Comparison of ENCODE assay signal across 28 cellular contexts in genomic region chr10:29317423-29318021, GRCh38. TPM values are rescaled to one million over a fixed set of nuclear protein-coding genes. Genes with fewer than 3 reads are reported as not detected.
DNase-seq lines count a peak whose midpoint lies in the region; ATAC-seq, FAIRE-seq and TF ChIP-seq lines count a peak whose summit lies in the region.
"Had no signal": no experiment of that assay in that cellular context is flagged by ENCODE, and none has a peak within 500 bp of the region (broad histone marks: within the 10 kb centered on the region; RNA-seq: fewer than 3 reads in every experiment).

No MANE protein-coding gene starts in this region.

- H3K27ac ChIP-seq in C4-2B = peak overlapping the region; percentile 43; the same call in 1 of the 2 replicates
- H3K27ac ChIP-seq in IMR-90 (ENCODE audit: insufficient read depth, low read length) = no peak overlapping the region
- no peak overlapping the region for H3K27ac ChIP-seq in GM12878 (ENCODE audit: control insufficient read depth, insufficient read depth)
- H3K27ac ChIP-seq in prostate gland = no peak overlapping the region
- H3K27ac ChIP-seq: gastrocnemius medialis, thoracic aorta had no signal

- RAD21 ChIA-PET in GM12878 (lab: Charles Lee; ENCODE audit: unreplicated experiment) = no interaction called here

- no peak for FAIRE-seq in GM12878 (lab: Jason Lieb, UNC)

- in situ Hi-C loops in IMR-90 (cut with MboI; ENCODE audit: low sequenced_read_pairs) (no loop called here), GM12878 (cut with MboI) (no loop called here)

- no peak overlapping the region for H3K56ac ChIP-seq in IMR-90 (ENCODE audit: extremely low read depth, insufficient read depth, low read length)

- TF ChIP-seq CTCF in C4-2B (conservative IDR thresholded peaks at IDR 0.05) = no peak
- no peak for TF ChIP-seq CTCF in IMR-90 (conservative IDR thresholded peaks at IDR 0.05; ENCODE audit: low read depth, low read length)
- TF ChIP-seq CTCF in GM12878 (IDR thresholded peaks at IDR 0.05 in 2 of 3, conservative IDR thresholded peaks at IDR 0.05 in 1 of 3; ENCODE audit: control insufficient read depth in 2 of 3, extremely low read depth in 1 of 3, insufficient read depth in 1 of 3, low read depth in 3 of 3, low read length in 3 of 3) = no peak
- no peak for TF ChIP-seq CTCF in mesothelial cell of epicardium (IDR thresholded peaks at IDR 0.05; ENCODE audit: unreplicated experiment)
- no peak for TF ChIP-seq CTCF in prostate gland (IDR thresholded peaks at IDR 0.05)

- no peaks in the 10 kb centered on the region for H3K9me3 ChIP-seq in IMR-90 (ENCODE audit: control insufficient read depth, insufficient read depth, low read length)
- H3K9me3 ChIP-seq in GM12878 (replicated peaks; ENCODE audit: control insufficient read depth, insufficient read depth, low read length) = no peaks in the 10 kb centered on the region; the same call in 2 of the 3 replicates
- no peaks in the 10 kb centered on the region for H3K9me3 ChIP-seq in prostate gland
- H3K9me3 ChIP-seq: gastrocnemius medialis, ovary, thoracic aorta had no signal

- H2AFZ ChIP-seq in IMR-90 (replicated peaks; ENCODE audit: low read length, poor library complexity) = no peak overlapping the region
- no peak overlapping the region for H2AFZ ChIP-seq in GM12878 (ENCODE audit: control insufficient read depth, low read depth, low read length)

- no peak overlapping the region for H3K9ac ChIP-seq in IMR-90 (ENCODE audit: low read depth, low read length)
- no peak overlapping the region for H3K9ac ChIP-seq in GM12878 (ENCODE audit: control insufficient read depth, insufficient read depth, low read length)

- no peak overlapping the region for H3K4ac ChIP-seq in IMR-90 (ENCODE audit: low read depth, low read length)

- POLR2A ChIA-PET in IMR-90 (lab: Charles Lee; ENCODE audit: unreplicated experiment) = no interaction called here
- POLR2A ChIA-PET in GM12878 (lab: Charles Lee) = no interaction called here

- peaks cover 22% of the 10 kb centered on the region for H3K27me3 ChIP-seq in IMR-90 (ENCODE audit: control insufficient read depth, insufficient read depth, low read length)
- peaks cover 0 to 2% of the 10 kb centered on the region in 2 experiments; a peak in 2 of 4 replicates for H3K27me3 ChIP-seq in GM12878 (replicated peaks in 1 of 2; ENCODE audit: control insufficient read depth in 2 of 2, insufficient read depth in 2 of 2, low read length in 1 of 2)
- no peaks in the 10 kb centered on the region for H3K27me3 ChIP-seq in prostate gland (replicated peaks; ENCODE audit: insufficient read depth)
- H3K27me3 ChIP-seq: gastrocnemius medialis, ovary had no signal

- H2AK5ac ChIP-seq in IMR-90 (ENCODE audit: low read depth, low read length) = no peak overlapping the region

- H2BK120ac ChIP-seq in IMR-90 (ENCODE audit: low read depth, low read length) = no peak overlapping the region

- H4K20me1 ChIP-seq in IMR-90 (ENCODE audit: insufficient read depth, low read length) = no peaks in the 10 kb centered on the region
- no peaks in the 10 kb centered on the region for H4K20me1 ChIP-seq in GM12878 (ENCODE audit: control insufficient read depth, insufficient read depth)

- TF ChIP-seq RAD21 in IMR-90 (IDR thresholded peaks at IDR 0.05; ENCODE audit: low read length) (no peak), GM12878 (IDR thresholded peaks at IDR 0.05; ENCODE audit: insufficient read depth, low read depth, low read length) (no peak)

- peaks cover 7% of the 10 kb centered on the region for H3K9me3 Mint-ChIP-seq in mesothelial cell of epicardium
- H3K9me3 Mint-ChIP-seq: activated T-cell treated with anti-CD3 and anti-CD28 coated beads, Interleukin-2, amount 50 U/mL, for 24 hours; naive thymus-derived CD8-positive, alpha-beta T cell; stimulated activated memory B cell treated with anti-CD40 and anti-IgM and Interleukin-4, amounts not matched to agents 10 μg/mL and 1 μg/mL and 100 μg/mL, for 72 hours had no signal

- no peak for TF ChIP-seq EP300 in GM12878 (IDR thresholded peaks at IDR 0.05; ENCODE audit: borderline replicate concordance in 1 of 2, control insufficient read depth in 1 of 2, low read depth in 2 of 2, low read length in 2 of 2)

- no peak for TF ChIP-seq POLR2A in IMR-90 (IDR thresholded peaks at IDR 0.05; ENCODE audit: low read depth, low read length)
- TF ChIP-seq POLR2A in GM12878 (IDR thresholded peaks at IDR 0.05; ENCODE audit: low read depth, low read length) = no peak
- TF ChIP-seq POLR2A in prostate gland (IDR thresholded peaks at IDR 0.05) = no peak

- H2BK15ac ChIP-seq in IMR-90 (ENCODE audit: low read depth, low read length) = no peak overlapping the region

- H3K4me3 ChIP-seq in IMR-90 (ENCODE audit: insufficient read depth, low read depth, low read length) (no peak overlapping the region), GM12878 (no peak overlapping the region), prostate gland (no peak overlapping the region)
- H3K4me3 ChIP-seq: gastrocnemius medialis, ovary had no signal

- peak overlapping the region; percentile 36; the same call in 1 of the 2 replicates for H2BK20ac ChIP-seq in IMR-90 (ENCODE audit: low read depth, low read length)

- no peaks in the 10 kb centered on the region for H3K79me1 ChIP-seq in IMR-90 (ENCODE audit: low read depth in 1 of 2, low read length in 2 of 2)

- H3K27me3 Mint-ChIP-seq in mesothelial cell of epicardium (ENCODE audit: low read depth) = no peaks in the 10 kb centered on the region

- no peak overlapping the region for H4K5ac ChIP-seq in IMR-90 (ENCODE audit: low read depth, low read length)

- CTCF ChIA-PET in IMR-90 (lab: Yijun Ruan, JAX) = no interaction called here
- CTCF ChIA-PET in GM12878 (lab: Yijun Ruan, JAX) = no interaction called here

- DNase-seq in IMR-90 = no peak
- no peak for DNase-seq in GM12878 (ENCODE audit: low read depth, low spot score)
- DNase-seq in mesothelial cell of epicardium (ENCODE audit: low spot score in 2 of 2, unreplicated experiment in 2 of 2) = no peak
- no peak for DNase-seq in activated T-cell treated with anti-CD3 and anti-CD28 coated beads, Interleukin-2, amount 50 U/mL, for 48 hours
- DNase-seq in SKM-1 (lab: John Stamatoyannopoulos, UW; ENCODE audit: unreplicated experiment) = no peak
- DNase-seq in prostate gland (ENCODE audit: low spot score) = no peak
- DNase-seq: activated naive CD4-positive, alpha-beta T cell treated with anti-CD3 and anti-CD28 coated beads, Interleukin-2, amount 50 U/mL, for 16 hours; activated T-cell treated with anti-CD3 and anti-CD28 coated beads, Interleukin-2, amount 50 U/mL, for 24 hours; aorta; CD8-positive, alpha-beta memory T cell; DND-41; effector CD4-positive, alpha-beta T cell; gastrocnemius medialis; mesendoderm; naive thymus-derived CD8-positive, alpha-beta T cell; NCI-H146; NCI-H2227 treated with DMSO at 0.1 percent for 48 hours; NCI-H774; ovary; stimulated activated CD4-positive, alpha-beta T cell treated with anti-CD3 and anti-CD28 coated beads, Interleukin-1b, Interleukin-23, amount 100 ng/mL, for 48 hours; T1000 had no signal

- ATAC-seq in IMR-90 (ENCODE audit: low read depth) (no peak), GM12878 (no peak)
- ATAC-seq: stimulated activated memory B cell treated with anti-CD40 and anti-IgM and Interleukin-4, amounts not matched to agents 10 μg/mL and 1 μg/mL and 100 μg/mL, for 72 hours had no signal

- H3K23ac ChIP-seq in IMR-90 (ENCODE audit: low read depth, low read length) = no peak overlapping the region

- no TSS peak for BruUV-seq in IMR-90 (replicated peaks; lab: Mats Ljungman, UMichigan)
- no TSS peak for BruUV-seq in GM12878 (replicated peaks; lab: Mats Ljungman, UMichigan)

- H2BK5ac ChIP-seq in IMR-90 (ENCODE audit: low read depth, low read length, poor library complexity, severe bottlenecking) = no peak overlapping the region

- H3K9me1 ChIP-seq in IMR-90 (ENCODE audit: insufficient read depth, low read length) = peaks cover 4% of the 10 kb centered on the region; the same call in 1 of the 2 replicates

- no peak overlapping the region for H4K8ac ChIP-seq in IMR-90 (ENCODE audit: low read depth in 2 of 2, low read length in 2 of 2)

- H3K27ac Mint-ChIP-seq in mesothelial cell of epicardium = peak overlapping the region; percentile 98
- H3K27ac Mint-ChIP-seq: activated T-cell treated with anti-CD3 and anti-CD28 coated beads, Interleukin-2, amount 50 U/mL, for 24 hours; CD8-positive, alpha-beta memory T cell; stimulated activated memory B cell treated with anti-CD40 and anti-IgM and Interleukin-4, amounts not matched to agents 10 μg/mL and 1 μg/mL and 100 μg/mL, for 72 hours had no signal

- peaks cover 6% of the 10 kb centered on the region for H3K36me3 Mint-ChIP-seq in mesothelial cell of epicardium
- H3K36me3 Mint-ChIP-seq: CD8-positive, alpha-beta memory T cell; naive thymus-derived CD8-positive, alpha-beta T cell; stimulated activated memory B cell treated with anti-CD40 and anti-IgM and Interleukin-4, amounts not matched to agents 10 μg/mL and 1 μg/mL and 100 μg/mL, for 72 hours had no signal

- H3K79me2 ChIP-seq in GM12878 (ENCODE audit: control insufficient read depth, insufficient read depth, low read length) = no peaks in the 10 kb centered on the region

- peaks cover 62% of the 10 kb centered on the region for H3K4me1 Mint-ChIP-seq in mesothelial cell of epicardium

- WGBS in IMR-90 (ENCODE audit: extremely low coverage in 2 of 2, insufficient read length in 1 of 2), 2 experiments = no CpG with 5 or more reads among the region's 5 CpGs
- 43% methylated on average over 5 of the region's 5 CpGs for WGBS in GM12878 (ENCODE audit: insufficient coverage, insufficient replicate concordance, low lambda C conversion rate, missing lambda C conversion rate)
- 53% methylated on average over 5 of the region's 5 CpGs for WGBS in prostate gland

- no peak overlapping the region for H3K18ac ChIP-seq in IMR-90 (ENCODE audit: low read depth, low read length)

- peak overlapping the region; percentile 31; the same call in 1 of the 2 replicates for H3K14ac ChIP-seq in IMR-90 (replicated peaks; ENCODE audit: low read depth, low read length)

- H3K36me3 ChIP-seq in IMR-90 (ENCODE audit: control insufficient read depth, insufficient read depth, low read length) (no peaks in the 10 kb centered on the region), GM12878 (ENCODE audit: control insufficient read depth in 2 of 2, insufficient read depth in 2 of 2, low read length in 1 of 2) (no peaks in the 10 kb centered on the region), prostate gland (no peaks in the 10 kb centered on the region)
- H3K36me3 ChIP-seq: gastrocnemius medialis, ovary, thoracic aorta had no signal

- H4K91ac ChIP-seq in IMR-90 (ENCODE audit: insufficient read depth, low read depth, low read length) = no peak overlapping the region

- SMC1A ChIA-PET in GM12878 (lab: Charles Lee; ENCODE audit: uncharacterized antibody, unreplicated experiment) = no interaction called here

- H2AK9ac ChIP-seq in IMR-90 (replicated peaks; ENCODE audit: low read depth, low read length, poor library complexity) = no peak overlapping the region

- H3K4me2 ChIP-seq in IMR-90 (ENCODE audit: low read depth, low read length) (no peak overlapping the region), GM12878 (ENCODE audit: control insufficient read depth, insufficient read depth) (no peak overlapping the region)

- dilution Hi-C loops in IMR-90 (cut with HindIII; ENCODE audit: low sequenced_read_pairs, unreplicated experiment) = no loop called here

- intact Hi-C loops in IMR-90 (cut with micrococcal nuclease) = no loop called here
- intact Hi-C loops in GM12878 (cut with micrococcal nuclease; ENCODE audit: unreplicated experiment) = no loop called here
- intact Hi-C loops in prostate gland (cut with DNase I) = no loop called here

- H3K4me3 Mint-ChIP-seq in mesothelial cell of epicardium = no peak overlapping the region
- H3K4me3 Mint-ChIP-seq: activated T-cell treated with anti-CD3 and anti-CD28 coated beads, Interleukin-2, amount 50 U/mL, for 24 hours; CD8-positive, alpha-beta memory T cell; stimulated activated memory B cell treated with anti-CD40 and anti-IgM and Interleukin-4, amounts not matched to agents 10 μg/mL and 1 μg/mL and 100 μg/mL, for 72 hours had no signal

- peaks cover 9% of the 10 kb centered on the region for H3K4me1 ChIP-seq in IMR-90 (ENCODE audit: control insufficient read depth, insufficient read depth, low read length)
- H3K4me1 ChIP-seq in GM12878 (ENCODE audit: control insufficient read depth, insufficient read depth, low read length) = no peaks in the 10 kb centered on the region
- no peaks in the 10 kb centered on the region for H3K4me1 ChIP-seq in prostate gland (replicated peaks)

RNA-seq across cellular contexts. Expression of gene LYZL1, which starts 28.7 kb away (rescaled TPM):
- total RNA-seq in IMR-90 (2012; rRNA removed) (not detected in 2 replicates), GM12878 (2014; rRNA removed) (not detected in 2 replicates), GM12878 (2014; rRNA removed; fragmentation: Illumina TruSeq; extraction: Trizol) (not detected in 2 replicates), GM12878 (2021) (not detected in 2 replicates), mesothelial cell of epicardium (not detected in 3 replicates), prostate gland (1 to 10 TPM in 1 of 2 donors, not detected in 1; 9.5 TPM)
- polyA plus RNA-seq in IMR-90 (2012; rRNA removed) (not detected in 2 replicates), GM12878 (2011; rRNA removed) (not detected in 2 replicates), GM12878 (2014; fragmentation: Illumina TruSeq; extraction: Trizol) (not detected in 2 replicates), GM12878 (2014; fragmentation: Nextera tagmentation; extraction: Ambion mirVana) (not detected), GM12878 (2014; rRNA removed) (not detected in 2 replicates), GM12878 (2016; fragmentation: Nextera tagmentation; extraction: Ambion mirVana) (not detected)
- not detected in 2 replicates for polyA plus RNA-seq in IMR-90 (2012; cell fraction: cytosol; rRNA removed)
- polyA plus RNA-seq in IMR-90 (2012; cell fraction: nucleus; rRNA removed; ENCODE audit: low replicate concordance) = not detected in 2 replicates
- total RNA-seq in GM12878 (2013; cell fraction: nucleolus; rRNA removed) = not detected in 2 replicates
- polyA plus RNA-seq in GM12878 (2011; ENCODE audit: low read depth) = not detected
- polyA plus RNA-seq in GM12878 (2011; cell fraction: cytosol; rRNA removed) = not detected in 2 replicates
- polyA plus RNA-seq in GM12878 (2011; cell fraction: nucleus; rRNA removed) = not detected in 2 replicates
- polyA plus RNA-seq in GM12878 (2012) = not detected in 2 replicates
- not detected in 2 replicates for polyA minus RNA-seq in GM12878 (2011; rRNA and poly(A)+ RNA removed)
- not detected in 2 replicates for polyA minus RNA-seq in GM12878 (2011; cell fraction: cytosol; rRNA and poly(A)+ RNA removed)
- polyA minus RNA-seq in GM12878 (2011; cell fraction: nucleus; rRNA and poly(A)+ RNA removed) = not detected in 2 replicates
- total RNA-seq: aorta; CD8-positive, alpha-beta memory T cell; cerebellum; gastrocnemius medialis; kidney epithelial cell; naive thymus-derived CD8-positive, alpha-beta T cell; ovary; skeletal muscle tissue; thoracic aorta had no signal
- polyA plus RNA-seq: aorta; CD8-positive, alpha-beta memory T cell; esophagus; naive thymus-derived CD8-positive, alpha-beta T cell; ovary had no signal
